Comparison of ENCODE assay signal across 6 cellular contexts in the genomic region with DNA sequence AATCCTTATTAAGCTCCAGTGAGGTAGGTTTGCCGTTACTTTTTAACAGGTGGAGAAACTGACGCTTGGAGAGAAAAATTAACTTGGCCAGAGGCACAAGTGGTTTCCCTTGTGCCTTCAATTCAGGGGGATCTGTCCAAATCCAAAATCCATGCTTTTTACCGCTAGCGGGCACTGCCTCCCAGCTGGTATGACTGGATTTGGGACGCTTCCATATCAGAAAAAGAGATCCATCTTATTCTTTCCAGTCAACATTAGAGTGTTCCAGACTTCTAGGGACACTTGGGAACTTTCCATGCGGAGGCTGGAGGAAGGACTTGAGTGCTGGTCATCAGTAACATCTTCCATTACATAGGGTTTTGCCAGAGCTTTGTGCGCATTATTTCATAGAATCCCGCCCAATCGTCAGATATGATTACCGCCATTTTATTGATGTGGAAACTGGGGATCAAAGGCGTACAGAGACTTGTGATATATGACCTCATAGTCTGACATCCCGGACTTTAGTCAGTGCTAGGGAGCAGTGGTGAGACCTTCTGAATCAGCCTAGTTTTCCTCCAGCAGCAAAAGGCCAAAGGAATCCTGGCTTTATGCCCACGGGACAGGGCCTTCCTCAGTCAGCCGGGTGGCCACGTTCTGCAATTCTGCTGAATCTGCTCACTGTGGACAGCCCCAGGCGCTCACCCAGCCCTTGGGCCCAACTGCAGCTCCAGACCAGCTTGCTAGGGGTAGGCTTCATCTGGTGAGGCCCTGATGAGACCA. TPM values are rescaled to one million over a fixed set of nuclear protein-coding genes. Genes with fewer than 3 reads are reported as not detected.
DNase-seq lines count a peak whose midpoint lies in the region; ATAC-seq, FAIRE-seq and TF ChIP-seq lines count a peak whose summit lies in the region.

No MANE protein-coding gene starts in this region.

- H3K4me3 ChIP-seq in bronchial epithelial cell (ENCODE audit: low read depth, low read length): no peak overlapping the region
- no peak overlapping the region for H3K4me3 ChIP-seq in osteoblast (ENCODE audit: insufficient read depth, low read length)

- peak overlapping the region; percentile 87 for H3K4me2 ChIP-seq in osteoblast (ENCODE audit: insufficient read depth, low read length)

- H4K20me1 ChIP-seq in osteoblast (ENCODE audit: insufficient read depth, low read length): peaks cover 3% of the 10 kb centered on the region

- ATAC-seq in GM18505 (IDR thresholded peaks at IDR 0.05; ENCODE audit: unreplicated experiment) (no peak), GM21576 (IDR thresholded peaks at IDR 0.05; ENCODE audit: unreplicated experiment) (no peak), GM19023 (IDR thresholded peaks at IDR 0.05; ENCODE audit: unreplicated experiment) (no peak)

- H3K27me3 ChIP-seq in bronchial epithelial cell (ENCODE audit: control insufficient read depth, insufficient read depth, low read length): no peaks in the 10 kb centered on the region
- no peaks in the 10 kb centered on the region for H3K27me3 ChIP-seq in osteoblast (ENCODE audit: insufficient read depth, low read length)

- TF ChIP-seq POLR2A in GM18505 (IDR thresholded peaks at IDR 0.05; ENCODE audit: borderline replicate concordance, extremely low read depth, insufficient read depth, insufficient read length): no peak

- DNase-seq in bronchial epithelial cell (ENCODE audit: low read depth) (peak; percentile 62), osteoblast (ENCODE audit: insufficient read length, low spot score, missing footprints) (peak; percentile 92)

- TF ChIP-seq RAD21 in Ishikawa (IDR thresholded peaks at IDR 0.05; ENCODE audit: low read depth): no peak

- H3K79me2 ChIP-seq in osteoblast (ENCODE audit: insufficient read depth, low read length): peaks cover 16% of the 10 kb centered on the region

- no peak for TF ChIP-seq EP300 in Ishikawa (IDR thresholded peaks at IDR 0.05; ENCODE audit: borderline replicate concordance)

- H3K4me1 ChIP-seq in osteoblast (ENCODE audit: insufficient read depth, low read length): peaks cover 32% of the 10 kb centered on the region

- no peaks in the 10 kb centered on the region for H3K9me3 ChIP-seq in osteoblast (ENCODE audit: low read depth, low read length)

- H3K27ac ChIP-seq in osteoblast (ENCODE audit: low read depth, low read length): peak overlapping the region; percentile 86

- peaks cover 1% of the 10 kb centered on the region for H3K36me3 ChIP-seq in bronchial epithelial cell (ENCODE audit: control insufficient read depth, insufficient read depth, low read length)
- peaks cover 10% of the 10 kb centered on the region for H3K36me3 ChIP-seq in osteoblast (ENCODE audit: insufficient read depth, low read length)

- FAIRE-seq in bronchial epithelial cell (lab: Jason Lieb, UNC): no peak

- H2AFZ ChIP-seq in osteoblast (ENCODE audit: low read length): peak overlapping the region; percentile 40

- no peak for TF ChIP-seq CTCF in bronchial epithelial cell (IDR thresholded peaks at IDR 0.05; ENCODE audit: insufficient read depth, low read length, severe bottlenecking)
- TF ChIP-seq CTCF in osteoblast (IDR thresholded peaks at IDR 0.05; ENCODE audit: extremely low read depth, low read depth, low read length): no peak

TF ChIP-seq in Ishikawa, 13 proteins besides CTCF, POLR2A, EP300 and RAD21:
- no peak for TF ChIP-seq FOXM1 (IDR thresholded peaks at IDR 0.05; ENCODE audit: borderline replicate concordance, low read depth)
- TF ChIP-seq, protein P1, sequence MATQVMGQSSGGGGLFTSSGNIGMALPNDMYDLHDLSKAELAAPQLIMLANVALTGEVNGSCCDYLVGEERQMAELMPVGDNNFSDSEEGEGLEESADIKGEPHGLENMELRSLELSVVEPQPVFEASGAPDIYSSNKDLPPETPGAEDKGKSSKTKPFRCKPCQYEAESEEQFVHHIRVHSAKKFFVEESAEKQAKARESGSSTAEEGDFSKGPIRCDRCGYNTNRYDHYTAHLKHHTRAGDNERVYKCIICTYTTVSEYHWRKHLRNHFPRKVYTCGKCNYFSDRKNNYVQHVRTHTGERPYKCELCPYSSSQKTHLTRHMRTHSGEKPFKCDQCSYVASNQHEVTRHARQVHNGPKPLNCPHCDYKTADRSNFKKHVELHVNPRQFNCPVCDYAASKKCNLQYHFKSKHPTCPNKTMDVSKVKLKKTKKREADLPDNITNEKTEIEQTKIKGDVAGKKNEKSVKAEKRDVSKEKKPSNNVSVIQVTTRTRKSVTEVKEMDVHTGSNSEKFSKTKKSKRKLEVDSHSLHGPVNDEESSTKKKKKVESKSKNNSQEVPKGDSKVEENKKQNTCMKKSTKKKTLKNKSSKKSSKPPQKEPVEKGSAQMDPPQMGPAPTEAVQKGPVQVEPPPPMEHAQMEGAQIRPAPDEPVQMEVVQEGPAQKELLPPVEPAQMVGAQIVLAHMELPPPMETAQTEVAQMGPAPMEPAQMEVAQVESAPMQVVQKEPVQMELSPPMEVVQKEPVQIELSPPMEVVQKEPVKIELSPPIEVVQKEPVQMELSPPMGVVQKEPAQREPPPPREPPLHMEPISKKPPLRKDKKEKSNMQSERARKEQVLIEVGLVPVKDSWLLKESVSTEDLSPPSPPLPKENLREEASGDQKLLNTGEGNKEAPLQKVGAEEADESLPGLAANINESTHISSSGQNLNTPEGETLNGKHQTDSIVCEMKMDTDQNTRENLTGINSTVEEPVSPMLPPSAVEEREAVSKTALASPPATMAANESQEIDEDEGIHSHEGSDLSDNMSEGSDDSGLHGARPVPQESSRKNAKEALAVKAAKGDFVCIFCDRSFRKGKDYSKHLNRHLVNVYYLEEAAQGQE (IDR thresholded peaks at IDR 0.05; ENCODE audit: low read depth): 0 out of 2 replicates have a peak, but pooled peaks have one; percentile 13

RNA-seq across cellular contexts. Expression of a gene that starts 1.1 kb away (rescaled TPM):
- total RNA-seq in bronchial epithelial cell (40.1 and 67.1 TPM in 2 replicates), osteoblast (56.5 and 65.1 TPM in 2 replicates)

RNA-seq across cellular contexts. Expression of a gene that starts 45.0 kb away (rescaled TPM):
- total RNA-seq in bronchial epithelial cell (43.3 and 49.8 TPM in 2 replicates), osteoblast (69.0 and 90.8 TPM in 2 replicates)

RNA-seq across cellular contexts. Expression of a gene that starts 55.9 kb away (rescaled TPM):
- total RNA-seq in bronchial epithelial cell (under 0.01 and 0.26 TPM in 2 replicates), osteoblast (under 0.01 TPM in 1 of 2 replicates, not detected in the other)
